In genomic region chr16:19029980-19030379, GRCh38 we compare ENCODE assay signal across 14 cellular contexts. TPM values are rescaled to one million over a fixed set of nuclear protein-coding genes. Genes with fewer than 3 reads are reported as not detected.
A peak's percentile ranks its signal among the peaks of the same experiment; 100 is the strongest.
DNase-seq lines count a peak whose midpoint lies in the region; ATAC-seq, FAIRE-seq and TF ChIP-seq lines count a peak whose summit lies in the region.
"Had no signal": no experiment of that assay in that cellular context is flagged by ENCODE, and none has a peak within 500 bp of the region (broad histone marks: within the 10 kb centered on the region; RNA-seq: fewer than 3 reads in every experiment).

No MANE protein-coding gene starts in this region.

- ATAC-seq in sciatic nerve (no peak), upper lobe of left lung (ENCODE audit: low FRiP score in 2 of 2) (no peak), HG02623 (IDR thresholded peaks at IDR 0.05; ENCODE audit: unreplicated experiment) (no peak), HG02840 (IDR thresholded peaks at IDR 0.05; ENCODE audit: low FRiP score, unreplicated experiment) (no peak)
- ATAC-seq: HCT116 had no signal

- no peak overlapping the region for H2AFZ ChIP-seq in endothelial cell of umbilical vein (ENCODE audit: low read depth, low read length)

- H3K27ac ChIP-seq in endothelial cell of umbilical vein (ENCODE audit: insufficient read depth, low read depth, low read length) (no peak overlapping the region), upper lobe of left lung (no peak overlapping the region)
- H3K27ac ChIP-seq: BLaER1 had no signal

- in situ Hi-C loops in G401 (cut with HindIII; ENCODE audit: low sequenced_read_pairs) = no loop called here

- H3K4me2 ChIP-seq in endothelial cell of umbilical vein (ENCODE audit: insufficient read depth, low read length) = no peak overlapping the region
- H3K4me2 ChIP-seq: BLaER1 had no signal

- no peak for TF ChIP-seq POLR2A in endothelial cell of umbilical vein (IDR thresholded peaks at IDR 0.05; ENCODE audit: low read depth, low read length)
- no peak for TF ChIP-seq POLR2A in upper lobe of left lung (IDR thresholded peaks at IDR 0.05)

- no peak overlapping the region for H3K9ac ChIP-seq in endothelial cell of umbilical vein (replicated peaks; ENCODE audit: extremely low read depth, insufficient read depth, low read length)
- H3K9ac ChIP-seq: BLaER1 had no signal

- H3K36me3 ChIP-seq in endothelial cell of umbilical vein (ENCODE audit: control insufficient read depth in 2 of 2, extremely low read depth in 1 of 2, insufficient read depth in 2 of 2, low read length in 2 of 2) (peaks cover 0 to 3% of the 10 kb centered on the region in 2 experiments), upper lobe of left lung (peaks cover 0 to 3% (median 0%) of the 10 kb centered on the region in 4 donors)
- H3K36me3 ChIP-seq: BLaER1 had no signal

- H3K4me1 ChIP-seq in endothelial cell of umbilical vein (ENCODE audit: control insufficient read depth, extremely low read depth, insufficient read depth, low read length) (peaks cover 3% of the 10 kb centered on the region), upper lobe of left lung (no peaks in the 10 kb centered on the region)
- H3K4me1 ChIP-seq: BLaER1, Caco-2 had no signal

- dilution Hi-C loops in endothelial cell of umbilical vein (cut with MboI; ENCODE audit: extremely low pct_ligation_motif_present, low sequenced_read_pairs) = no loop called here

- POLR2A ChIA-PET in endothelial cell of umbilical vein (lab: Charles Lee) = no interaction called here

- peak; percentile 47 for DNase-seq in ELF-1 (ENCODE audit: low read depth, low spot score)
- peak; percentile 67 for DNase-seq in G401 (ENCODE audit: low spot score)
- peak; percentile 40 for DNase-seq in endothelial cell of umbilical vein (ENCODE audit: low read depth, low spot score)
- peak; percentile 6 for DNase-seq in sciatic nerve (ENCODE audit: low spot score)
- no peak for DNase-seq in upper lobe of left lung
- DNase-seq: Caco-2; CD8-positive, alpha-beta memory T cell; DND-41; IMR-90 had no signal

- FAIRE-seq in endothelial cell of umbilical vein (lab: Jason Lieb, UNC) = no peak
- FAIRE-seq: H54 had no signal

- CTCF ChIA-PET in endothelial cell of umbilical vein (lab: Charles Lee) = interaction anchor here (0.9 kb wide), 1 partner anchor 46 kb away, joined by 4 read pairs; the partner anchor contains the start of gene TMC7

- no peaks in the 10 kb centered on the region for H3K9me1 ChIP-seq in endothelial cell of umbilical vein (replicated peaks; ENCODE audit: control insufficient read depth, extremely low read depth, insufficient read depth, low read length)

- WGBS in upper lobe of left lung, 2 donors = 82 to 88% methylated on average over 6 of the region's 6 CpGs

- no peaks in the 10 kb centered on the region for H3K79me2 ChIP-seq in endothelial cell of umbilical vein (ENCODE audit: control insufficient read depth, insufficient read depth, low read length)

- intact Hi-C loops in endothelial cell of umbilical vein (cut with micrococcal nuclease) = loop anchor here (2.0 kb wide), 1 partner anchor 33 kb away; no protein-coding TSS in a partner anchor
- intact Hi-C loops in sciatic nerve (cut with DNase I) = no loop called here

- H3K4me3 ChIP-seq in endothelial cell of umbilical vein (replicated peaks in 1 of 3; ENCODE audit: insufficient read depth in 1 of 3, low read depth in 1 of 3, low read length in 3 of 3) (no peak overlapping the region), upper lobe of left lung (no peak overlapping the region)
- H3K4me3 ChIP-seq: BLaER1 had no signal

- TF ChIP-seq CTCF in endothelial cell of umbilical vein (IDR thresholded peaks at IDR 0.05; ENCODE audit: extremely low read depth in 1 of 2, insufficient read depth in 1 of 2, low read depth in 1 of 2, low read length in 2 of 2) (no peak), upper lobe of left lung (IDR thresholded peaks at IDR 0.05) (no peak)

- H3K9me3 ChIP-seq in endothelial cell of umbilical vein (replicated peaks; ENCODE audit: control insufficient read depth, insufficient read depth, low read length) = no peaks in the 10 kb centered on the region
- no peaks in the 10 kb centered on the region for H3K9me3 ChIP-seq in upper lobe of left lung
- H3K9me3 ChIP-seq: BLaER1, Caco-2 had no signal

- H4K20me1 ChIP-seq in endothelial cell of umbilical vein (replicated peaks; ENCODE audit: control insufficient read depth, extremely low read depth, insufficient read depth, low read length) = no peaks in the 10 kb centered on the region
- H4K20me1 ChIP-seq: BLaER1 had no signal

- no TSS peak for BruUV-seq in endothelial cell of umbilical vein (replicated peaks; lab: Mats Ljungman, UMichigan)

- H3K27me3 ChIP-seq in endothelial cell of umbilical vein (ENCODE audit: control insufficient read depth in 2 of 2, insufficient read depth in 2 of 2, low read length in 2 of 2) = no peaks in the 10 kb centered on the region
- H3K27me3 ChIP-seq in upper lobe of left lung = no peaks in the 10 kb centered on the region
- H3K27me3 ChIP-seq: BLaER1 had no signal

- no peak for TF ChIP-seq EP300 in upper lobe of left lung (IDR thresholded peaks at IDR 0.05)

TF ChIP-seq in endothelial cell of umbilical vein, 7 proteins besides CTCF, POLR2A, EP300 and RAD21:
- TF ChIP-seq FOS (IDR thresholded peaks at IDR 0.05; ENCODE audit: borderline replicate concordance, insufficient read depth, low read length) = no peak
- TF ChIP-seq EZH2 (IDR thresholded peaks at IDR 0.05; ENCODE audit: borderline replicate concordance, low read depth, low read length, severe bottlenecking) = no peak
- no peak for TF ChIP-seq JUN (IDR thresholded peaks at IDR 0.05; ENCODE audit: borderline replicate concordance, insufficient read depth, insufficient read length, low read depth)
- no peak for TF ChIP-seq GATA2 (IDR thresholded peaks at IDR 0.05; ENCODE audit: insufficient read depth, insufficient read length, low read depth, low read length)
- no peak for TF ChIP-seq POLR2AphosphoS5 (IDR thresholded peaks at IDR 0.05; ENCODE audit: insufficient read depth, low read depth, low read length)
- TF ChIP-seq MYC (IDR thresholded peaks at IDR 0.05; ENCODE audit: low read depth, low read length) = no peak
- TF ChIP-seq MAX (IDR thresholded peaks at IDR 0.05; ENCODE audit: insufficient read depth, insufficient read length) = no peak

RNA-seq across cellular contexts. Expression of gene COQ7, which starts 37.4 kb away (rescaled TPM):
- total RNA-seq in G401 (2014; rRNA removed; shearing (Covaris generic)) = 16.6 and 24.0 TPM in 2 replicates
- total RNA-seq in endothelial cell of umbilical vein (22.1 and 24.2 TPM in 2 replicates), sciatic nerve (27.5 TPM), upper lobe of left lung (10 to 100 TPM; 14.6 to 41.9 (median 20.0) TPM)
- polyA plus RNA-seq in endothelial cell of umbilical vein = 11.1 and 12.9 TPM in 2 replicates
- 18.0 and 23.7 TPM in 2 replicates for polyA plus RNA-seq in endothelial cell of umbilical vein (2011; cell fraction: cytosol; rRNA removed)
- polyA plus RNA-seq in endothelial cell of umbilical vein (2011; cell fraction: nucleus; rRNA removed) = 16.6 and 19.3 TPM in 2 replicates
- polyA plus RNA-seq in endothelial cell of umbilical vein (2012) = 13.7 and 15.5 TPM in 2 replicates
- polyA minus RNA-seq in endothelial cell of umbilical vein = 15.0 and 18.4 TPM in 2 replicates
- 17.8 TPM for polyA minus RNA-seq in endothelial cell of umbilical vein (2011; cell fraction: cytosol; rRNA and poly(A)+ RNA removed)
- 17.6 and 24.2 TPM in 2 replicates for polyA minus RNA-seq in endothelial cell of umbilical vein (2011; cell fraction: nucleus; rRNA and poly(A)+ RNA removed)

RNA-seq across cellular contexts. Expression of gene TMC7, which starts 46.2 kb away (rescaled TPM):
- total RNA-seq in G401 (2014; rRNA removed; shearing (Covaris generic)) = 1.2 and 2.4 TPM in 2 replicates
- total RNA-seq in endothelial cell of umbilical vein (6.9 and 7.0 TPM in 2 replicates), sciatic nerve (9.6 TPM), upper lobe of left lung (10 to 100 TPM in 1 of 6 donors, 1 to 10 TPM in 5; 4.5 to 11.5 (median 5.9) TPM)
- polyA plus RNA-seq in endothelial cell of umbilical vein = 4.8 and 5.7 TPM in 2 replicates
- 3.5 and 3.6 TPM in 2 replicates for polyA plus RNA-seq in endothelial cell of umbilical vein (2011; cell fraction: cytosol; rRNA removed)
- 7.0 and 7.2 TPM in 2 replicates for polyA plus RNA-seq in endothelial cell of umbilical vein (2011; cell fraction: nucleus; rRNA removed)
- 4.9 and 7.7 TPM in 2 replicates for polyA plus RNA-seq in endothelial cell of umbilical vein (2012)
- polyA minus RNA-seq in endothelial cell of umbilical vein = 13.5 and 16.8 TPM in 2 replicates
- 2.5 TPM for polyA minus RNA-seq in endothelial cell of umbilical vein (2011; cell fraction: cytosol; rRNA and poly(A)+ RNA removed)
- polyA minus RNA-seq in endothelial cell of umbilical vein (2011; cell fraction: nucleus; rRNA and poly(A)+ RNA removed) = 7.5 and 9.0 TPM in 2 replicates
- total RNA-seq: CD8-positive, alpha-beta memory T cell had no signal
- polyA plus RNA-seq: CD8-positive, alpha-beta memory T cell had no signal

Comparison
In these comparisons a context has a peak if more than half of its experiments do, and no peak if none do; other contexts are left out.
1. DNase-seq: peak in ELF-1 (single experiment), G401 (single experiment), endothelial cell of umbilical vein (single experiment) and sciatic nerve (single experiment); none in upper lobe of left lung (0 of 2).